In genomic region chr3:58256511-58256910, GRCh38 we compare ENCODE assay signal across 25 cellular contexts. TPM values are rescaled to one million over a fixed set of nuclear protein-coding genes. Genes with fewer than 3 reads are reported as not detected.
DNase-seq lines count a peak whose midpoint lies in the region; ATAC-seq, FAIRE-seq and TF ChIP-seq lines count a peak whose summit lies in the region.
"Had no signal": no experiment of that assay in that cellular context is flagged by ENCODE, and none has a peak within 500 bp of the region (broad histone marks: within the 10 kb centered on the region; RNA-seq: fewer than 3 reads in every experiment).

No MANE protein-coding gene starts in this region.

- CTCF ChIA-PET in activated B cell treated with CpG ODN at 0.5 μM for 24 hours (lab: Charles Lee) = no interaction called here
- CTCF ChIA-PET in endothelial cell of umbilical vein (lab: Charles Lee) = no interaction called here

- H4K20me1 ChIP-seq in endothelial cell of umbilical vein (replicated peaks; ENCODE audit: control insufficient read depth, extremely low read depth, insufficient read depth, low read length) = no peaks in the 10 kb centered on the region
- H4K20me1 ChIP-seq: BLaER1 had no signal

- H3K27me3 Mint-ChIP-seq in CD14-positive monocyte (ENCODE audit: low read depth in 3 of 3) (no peaks in the 10 kb centered on the region), activated B cell treated with CpG ODN at 0.5 μM for 24 hours (no peaks in the 10 kb centered on the region)
- H3K27me3 Mint-ChIP-seq: B cell; CD4-positive, alpha-beta T cell; CD8-positive, alpha-beta memory T cell had no signal

- no peak overlapping the region for H3K9ac ChIP-seq in endothelial cell of umbilical vein (replicated peaks; ENCODE audit: extremely low read depth, insufficient read depth, low read length)
- H3K9ac ChIP-seq: BLaER1, GM23248 had no signal

- no peak for ATAC-seq in activated B cell treated with CpG ODN at 0.5 μM for 24 hours (ENCODE audit: low read depth)
- no peak for ATAC-seq in HG03354 (IDR thresholded peaks at IDR 0.05; ENCODE audit: poor library complexity, severe bottlenecking, unreplicated experiment)
- no peak for ATAC-seq in upper lobe of left lung (ENCODE audit: low FRiP score in 2 of 2)
- ATAC-seq: GM12878 had no signal

- dilution Hi-C loops in endothelial cell of umbilical vein (cut with MboI; ENCODE audit: extremely low pct_ligation_motif_present, low sequenced_read_pairs) = no loop called here

- H3K4me1 ChIP-seq in endothelial cell of umbilical vein (ENCODE audit: control insufficient read depth, extremely low read depth, insufficient read depth, low read length) (no peaks in the 10 kb centered on the region), upper lobe of left lung (no peaks in the 10 kb centered on the region)
- H3K4me1 ChIP-seq: BLaER1 had no signal

- H3K4me1 Mint-ChIP-seq in CD14-positive monocyte (peaks cover 19% of the 10 kb centered on the region), activated B cell treated with CpG ODN at 0.5 μM for 24 hours (peaks cover 4% of the 10 kb centered on the region)

- POLR2A ChIA-PET in activated B cell treated with CpG ODN at 0.5 μM for 24 hours (lab: Charles Lee) = no interaction called here
- POLR2A ChIA-PET in endothelial cell of umbilical vein (lab: Charles Lee) = no interaction called here

- H3K27ac ChIP-seq in endothelial cell of umbilical vein (ENCODE audit: insufficient read depth, low read depth, low read length) = no peak overlapping the region
- no peak overlapping the region for H3K27ac ChIP-seq in upper lobe of left lung
- H3K27ac ChIP-seq: 22Rv1, BLaER1, C4-2B, GM23248 had no signal

- H3K4me2 ChIP-seq in endothelial cell of umbilical vein (ENCODE audit: insufficient read depth, low read length) = no peak overlapping the region
- H3K4me2 ChIP-seq: BLaER1 had no signal

- H3K27me3 ChIP-seq in endothelial cell of umbilical vein (ENCODE audit: control insufficient read depth in 2 of 2, insufficient read depth in 2 of 2, low read length in 2 of 2) (no peaks in the 10 kb centered on the region), upper lobe of left lung (no peaks in the 10 kb centered on the region)
- H3K27me3 ChIP-seq: BLaER1 had no signal

- H3K36me3 ChIP-seq in endothelial cell of umbilical vein (ENCODE audit: control insufficient read depth in 2 of 2, extremely low read depth in 1 of 2, insufficient read depth in 2 of 2, low read length in 2 of 2) (no peaks in the 10 kb centered on the region), upper lobe of left lung (peaks cover 0 to 46% (median 3%) of the 10 kb centered on the region in 4 donors)

- H3K27ac Mint-ChIP-seq in CD14-positive monocyte (peak overlapping the region in 5 of 7 donors; percentile 3 to 79 (median 54)), activated B cell treated with CpG ODN at 0.5 μM for 24 hours (peak overlapping the region; percentile 22)
- H3K27ac Mint-ChIP-seq: B cell; CD4-positive, alpha-beta T cell had no signal

- TF ChIP-seq CTCF in CD14-positive monocyte (IDR thresholded peaks at IDR 0.05) = no peak
- no peak for TF ChIP-seq CTCF in activated B cell treated with CpG ODN at 0.5 μM for 24 hours (IDR thresholded peaks at IDR 0.05)
- TF ChIP-seq CTCF in endothelial cell of umbilical vein (IDR thresholded peaks at IDR 0.05; ENCODE audit: extremely low read depth in 1 of 2, insufficient read depth in 1 of 2, low read depth in 1 of 2, low read length in 2 of 2) = no peak
- TF ChIP-seq CTCF in upper lobe of left lung (IDR thresholded peaks at IDR 0.05) = no peak

- 83 to 96% methylated on average over 4 of the region's 4 CpGs for WGBS in upper lobe of left lung, 2 donors

- peaks cover 44 to 58% of the 10 kb centered on the region in 2 donors for H3K36me3 Mint-ChIP-seq in CD14-positive monocyte
- peaks cover 65% of the 10 kb centered on the region for H3K36me3 Mint-ChIP-seq in activated B cell treated with CpG ODN at 0.5 μM for 24 hours (ENCODE audit: low read depth)

- no peaks in the 10 kb centered on the region for H3K9me1 ChIP-seq in endothelial cell of umbilical vein (replicated peaks; ENCODE audit: control insufficient read depth, extremely low read depth, insufficient read depth, low read length)

- TF ChIP-seq EP300 in upper lobe of left lung (IDR thresholded peaks at IDR 0.05) = no peak

- TF ChIP-seq POLR2A in endothelial cell of umbilical vein (IDR thresholded peaks at IDR 0.05; ENCODE audit: low read depth, low read length) = no peak
- TF ChIP-seq POLR2A in upper lobe of left lung (IDR thresholded peaks at IDR 0.05) = no peak

- H3K9me3 ChIP-seq in endothelial cell of umbilical vein (replicated peaks; ENCODE audit: control insufficient read depth, insufficient read depth, low read length) (no peaks in the 10 kb centered on the region), upper lobe of left lung (no peaks in the 10 kb centered on the region)
- H3K9me3 ChIP-seq: BLaER1 had no signal

- no peak overlapping the region for H2AFZ ChIP-seq in endothelial cell of umbilical vein (ENCODE audit: low read depth, low read length)
- H2AFZ ChIP-seq: GM23248 had no signal

- intact Hi-C loops in CD14-positive monocyte (cut with micrococcal nuclease) (no loop called here), activated B cell treated with CpG ODN at 0.5 μM for 24 hours (cut with micrococcal nuclease) (no loop called here), endothelial cell of umbilical vein (cut with micrococcal nuclease) (no loop called here)

- H3K79me2 ChIP-seq in endothelial cell of umbilical vein (ENCODE audit: control insufficient read depth, insufficient read depth, low read length) = no peaks in the 10 kb centered on the region

- FAIRE-seq in endothelial cell of umbilical vein (lab: Jason Lieb, UNC) = peak; percentile 37
- FAIRE-seq: A204.1, D721Med, GM19239, H1 had no signal

- H3K4me3 Mint-ChIP-seq in CD14-positive monocyte (no peak overlapping the region), activated B cell treated with CpG ODN at 0.5 μM for 24 hours (no peak overlapping the region)
- H3K4me3 Mint-ChIP-seq: B cell; CD4-positive, alpha-beta T cell; CD8-positive, alpha-beta memory T cell had no signal

- H3K4me3 ChIP-seq in endothelial cell of umbilical vein (replicated peaks in 1 of 3; ENCODE audit: insufficient read depth in 1 of 3, low read depth in 1 of 3, low read length in 3 of 3) (no peak overlapping the region), upper lobe of left lung (no peak overlapping the region)
- H3K4me3 ChIP-seq: BLaER1, GM12878, GM23248 had no signal

- H3K9me3 Mint-ChIP-seq in CD14-positive monocyte (no peaks in the 10 kb centered on the region), activated B cell treated with CpG ODN at 0.5 μM for 24 hours (no peaks in the 10 kb centered on the region)
- H3K9me3 Mint-ChIP-seq: CD4-positive, alpha-beta T cell; CD8-positive, alpha-beta memory T cell had no signal

- DNase-seq in CD14-positive monocyte (ENCODE audit: low spot score) (no peak), activated B cell treated with CpG ODN at 0.5 μM for 24 hours (no peak), endothelial cell of umbilical vein (ENCODE audit: low read depth, low spot score) (no peak), upper lobe of left lung (no peak)
- DNase-seq in activated CD4-positive, alpha-beta T cell treated with anti-CD3 and anti-CD28 coated beads, Interleukin-2, amount 50 U/mL, for 4 hours = no peak
- DNase-seq: CD4-positive, alpha-beta T cell; CD8-positive, alpha-beta memory T cell; DMS 273 treated with DMSO at 0.1 percent for 48 hours; DMS79; EL; GDM1; GM23248; H7; HCEC 1CT had no signal

- BruUV-seq in endothelial cell of umbilical vein (replicated peaks; lab: Mats Ljungman, UMichigan) = no TSS peak

RNA-seq across cellular contexts. Expression of gene ABHD6, which starts 18.9 kb away (rescaled TPM):
- polyA plus RNA-seq in CD14-positive monocyte = 10 to 100 TPM in 1 of 2 donors, 1 to 10 TPM in 1; 9.0 to 11.6 TPM
- 37.1 and 48.7 TPM in 2 replicates for total RNA-seq in activated B cell treated with CpG ODN at 0.5 μM for 24 hours
- total RNA-seq in endothelial cell of umbilical vein = 5.4 and 5.8 TPM in 2 replicates
- 7.5 and 8.3 TPM in 2 replicates for polyA plus RNA-seq in endothelial cell of umbilical vein
- 6.8 and 7.9 TPM in 2 replicates for polyA plus RNA-seq in endothelial cell of umbilical vein (2011; cell fraction: cytosol; rRNA removed)
- 6.6 and 8.9 TPM in 2 replicates for polyA plus RNA-seq in endothelial cell of umbilical vein (2011; cell fraction: nucleus; rRNA removed)
- polyA plus RNA-seq in endothelial cell of umbilical vein (2012) = 4.5 and 4.6 TPM in 2 replicates
- polyA minus RNA-seq in endothelial cell of umbilical vein = 17.1 and 17.6 TPM in 2 replicates
- 18.3 TPM for polyA minus RNA-seq in endothelial cell of umbilical vein (2011; cell fraction: cytosol; rRNA and poly(A)+ RNA removed)
- polyA minus RNA-seq in endothelial cell of umbilical vein (2011; cell fraction: nucleus; rRNA and poly(A)+ RNA removed) = 3.1 and 6.3 TPM in 2 replicates
- total RNA-seq in upper lobe of left lung = 10 to 100 TPM in 5 of 6 donors, 1 to 10 TPM in 1; 9.7 to 54.7 (median 16.9) TPM

RNA-seq across cellular contexts. Expression of gene DNASE1L3, which starts 45.7 kb away (rescaled TPM):
- polyA plus RNA-seq in CD14-positive monocyte = not detected
- total RNA-seq in activated B cell treated with CpG ODN at 0.5 μM for 24 hours = 7.2 and 8.1 TPM in 2 replicates
- total RNA-seq in endothelial cell of umbilical vein = 0.95 and 0.99 TPM in 2 replicates
- 1.2 and 1.3 TPM in 2 replicates for polyA plus RNA-seq in endothelial cell of umbilical vein
- 1.1 TPM in 2 replicates for polyA plus RNA-seq in endothelial cell of umbilical vein (2011; cell fraction: cytosol; rRNA removed)
- polyA plus RNA-seq in endothelial cell of umbilical vein (2011; cell fraction: nucleus; rRNA removed) = 0.63 and 0.97 TPM in 2 replicates
- polyA plus RNA-seq in endothelial cell of umbilical vein (2012) = 0.22 and 0.46 TPM in 2 replicates
- polyA minus RNA-seq in endothelial cell of umbilical vein = not detected in 2 replicates
- polyA minus RNA-seq in endothelial cell of umbilical vein (2011; cell fraction: cytosol; rRNA and poly(A)+ RNA removed) = not detected
- 0.24 TPM in 1 of 2 replicates, not detected in the other for polyA minus RNA-seq in endothelial cell of umbilical vein (2011; cell fraction: nucleus; rRNA and poly(A)+ RNA removed)
- 10 to 100 TPM in 1 of 6 donors, 1 to 10 TPM in 2, under 1 TPM in 2, not detected in 1; 0.59 to 35.6 (median 3.3) TPM for total RNA-seq in upper lobe of left lung
- total RNA-seq: CD8-positive, alpha-beta memory T cell; GM23248; H1; H7 had no signal
- polyA plus RNA-seq: AG04450; CD8-positive, alpha-beta memory T cell; GM23248; H1 had no signal

RNA-seq across cellular contexts. Expression of gene RPP14, which starts 49.5 kb away (rescaled TPM):
- polyA plus RNA-seq in CD14-positive monocyte = 1 to 10 TPM; 3.5 to 8.8 TPM
- total RNA-seq in activated B cell treated with CpG ODN at 0.5 μM for 24 hours = 17.5 and 17.7 TPM in 2 replicates
- total RNA-seq in endothelial cell of umbilical vein = 18.1 and 21.3 TPM in 2 replicates
- 9.6 and 11.9 TPM in 2 replicates for polyA plus RNA-seq in endothelial cell of umbilical vein
- 10.4 and 11.1 TPM in 2 replicates for polyA plus RNA-seq in endothelial cell of umbilical vein (2011; cell fraction: cytosol; rRNA removed)
- polyA plus RNA-seq in endothelial cell of umbilical vein (2011; cell fraction: nucleus; rRNA removed) = 11.6 and 14.7 TPM in 2 replicates
- polyA plus RNA-seq in endothelial cell of umbilical vein (2012) = 9.5 and 10.1 TPM in 2 replicates
- polyA minus RNA-seq in endothelial cell of umbilical vein = 9.5 and 14.8 TPM in 2 replicates
- polyA minus RNA-seq in endothelial cell of umbilical vein (2011; cell fraction: cytosol; rRNA and poly(A)+ RNA removed) = 13.9 TPM
- 9.8 and 10.8 TPM in 2 replicates for polyA minus RNA-seq in endothelial cell of umbilical vein (2011; cell fraction: nucleus; rRNA and poly(A)+ RNA removed)
- total RNA-seq in upper lobe of left lung = 10 to 100 TPM in 2 of 6 donors, 1 to 10 TPM in 4; 6.3 to 11.0 (median 9.4) TPM

RNA-seq across cellular contexts. Expression of gene HTD2, which starts 49.8 kb away (rescaled TPM):
- polyA plus RNA-seq in CD14-positive monocyte (10 to 100 TPM; 10.5 to 17.3 TPM), endothelial cell of umbilical vein (4.5 and 8.2 TPM in 2 replicates)
- total RNA-seq in activated B cell treated with CpG ODN at 0.5 μM for 24 hours (11.4 TPM in 2 replicates), endothelial cell of umbilical vein (10.0 and 10.3 TPM in 2 replicates), upper lobe of left lung (10 to 100 TPM in 2 of 6 donors, 1 to 10 TPM in 3, not detected in 1; 7.1 to 14.7 (median 9.0) TPM)
- 7.8 and 9.0 TPM in 2 replicates for polyA plus RNA-seq in endothelial cell of umbilical vein (2011; cell fraction: cytosol; rRNA removed)
- polyA plus RNA-seq in endothelial cell of umbilical vein (2011; cell fraction: nucleus; rRNA removed) = 5.1 and 6.5 TPM in 2 replicates
- polyA plus RNA-seq in endothelial cell of umbilical vein (2012) = 3.8 and 9.0 TPM in 2 replicates
- 8.0 and 8.6 TPM in 2 replicates for polyA minus RNA-seq in endothelial cell of umbilical vein
- polyA minus RNA-seq in endothelial cell of umbilical vein (2011; cell fraction: cytosol; rRNA and poly(A)+ RNA removed) = 7.6 TPM
- polyA minus RNA-seq in endothelial cell of umbilical vein (2011; cell fraction: nucleus; rRNA and poly(A)+ RNA removed) = 3.2 and 3.6 TPM in 2 replicates
